Comparison of ENCODE assay signal across 18 cellular contexts in the genomic region with DNA sequence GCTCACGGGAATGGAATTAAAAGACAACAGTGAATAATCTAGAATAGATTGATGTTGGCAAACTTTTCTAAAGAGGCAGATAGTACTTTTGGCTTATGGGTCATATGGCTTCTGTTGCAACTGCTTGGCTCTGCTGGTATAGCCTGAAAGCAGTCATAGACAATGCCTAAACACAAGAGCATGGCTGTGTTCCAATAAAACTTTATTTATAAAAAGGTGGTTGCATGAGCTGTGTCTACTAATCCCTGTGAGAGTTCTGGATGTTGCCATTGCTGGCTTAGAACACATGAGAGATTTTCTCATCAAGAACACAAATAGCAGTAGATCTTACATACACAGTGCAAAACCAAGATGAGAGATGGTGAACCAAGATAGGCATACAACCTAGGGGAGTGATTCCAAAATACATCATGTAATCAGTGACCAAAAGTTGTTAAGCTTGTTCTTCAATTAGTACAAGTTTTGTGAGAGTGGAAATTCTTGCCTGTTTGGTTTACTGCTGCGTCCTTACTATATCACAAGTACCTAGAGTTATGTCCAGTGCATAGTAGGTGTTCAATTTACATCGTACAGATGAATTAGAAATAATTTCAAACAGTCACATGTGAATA.
A peak's percentile ranks its signal among the peaks of the same experiment; 100 is the strongest.
DNase-seq lines count a peak whose midpoint lies in the region; ATAC-seq, FAIRE-seq and TF ChIP-seq lines count a peak whose summit lies in the region.
"Had no signal": no experiment of that assay in that cellular context is flagged by ENCODE, and none has a peak within 500 bp of the region (broad histone marks: within the 10 kb centered on the region; RNA-seq: fewer than 3 reads in every experiment).

No MANE protein-coding gene starts in this region.

- H3K9me1 ChIP-seq in K562 (ENCODE audit: control insufficient read depth, insufficient read depth, low read length): no peaks in the 10 kb centered on the region

- no peak overlapping the region for H3K4me3 ChIP-seq in K562
- H3K4me3 ChIP-seq: GM23338 had no signal

- no peaks in the 10 kb centered on the region for H3K36me3 ChIP-seq in K562 (ENCODE audit: control insufficient read depth, insufficient read depth, low read length)
- H3K36me3 ChIP-seq: BE2C had no signal

- no peak for ATAC-seq in K562
- ATAC-seq in esophagus mucosa: peak; percentile 37
- no peak for ATAC-seq in HG02981 (IDR thresholded peaks at IDR 0.05; ENCODE audit: unreplicated experiment)
- ATAC-seq in GM19035 (IDR thresholded peaks at IDR 0.05; ENCODE audit: unreplicated experiment): no peak
- ATAC-seq: GM23338 had no signal

- no peaks in the 10 kb centered on the region for H3K9me3 ChIP-seq in K562 (replicated peaks; ENCODE audit: control insufficient read depth, insufficient read depth, low read depth, low read length)
- H3K9me3 ChIP-seq: BE2C, Caco-2 had no signal

- DNase-seq in HT-29 (ENCODE audit: low spot score) (peak; percentile 17), K562 (ENCODE audit: extremely low read depth in 1 of 4, low spot score in 3 of 4) (no peak)
- DNase-seq in activated naive CD4-positive, alpha-beta T cell (lab: John Stamatoyannopoulos, UW): no peak
- DNase-seq: ACHN; BE2C; C1 segment of cervical spinal cord; Caco-2; CD4-positive, CD25-positive, alpha-beta regulatory T cell; DMS79 treated with DMSO at 0.1 percent for 48 hours; HCEC 1CT had no signal

- no peak for TF ChIP-seq POLR2A in K562 (conservative IDR thresholded peaks at IDR 0.05)

- H3K4me1 ChIP-seq in K562 (replicated peaks in 1 of 2; ENCODE audit: control insufficient read depth in 2 of 2, insufficient read depth in 2 of 2, low read length in 2 of 2): no peaks in the 10 kb centered on the region
- H3K4me1 ChIP-seq: BE2C, Caco-2 had no signal

- no peak for TF ChIP-seq CTCF in K562 (IDR thresholded peaks at IDR 0.05 in 2 of 3, conservative IDR thresholded peaks at IDR 0.05 in 1 of 3; ENCODE audit: insufficient read depth in 2 of 3, low read depth in 1 of 3, low read length in 3 of 3)

- in situ Hi-C loops in K562 (cut with MboI): no loop called here

- no peak overlapping the region for H3K27ac ChIP-seq in K562 (ENCODE audit: extremely low read depth, low read depth, low read length)
- H3K27ac ChIP-seq: KMS-11 had no signal

- POLR2A ChIA-PET in K562 (lab: Yijun Ruan, JAX): no interaction called here

- no peaks in the 10 kb centered on the region for H3K27me3 ChIP-seq in K562 (ENCODE audit: control insufficient read depth in 2 of 2, insufficient read depth in 2 of 2, low read length in 2 of 2)
- H3K27me3 ChIP-seq: BE2C had no signal

- BruUV-seq in K562 (replicated peaks; lab: Mats Ljungman, UMichigan): no TSS peak

- FAIRE-seq in K562 (lab: Jason Lieb, UNC): no peak
- FAIRE-seq: A204.1, GM12891, H54 had no signal

- 2% methylated on average over 3 of the region's 3 CpGs for WGBS in K562 (ENCODE audit: insufficient coverage, low coverage, missing lambda C conversion rate)

- H2AFZ ChIP-seq in K562 (ENCODE audit: low read depth, low read length): no peak overlapping the region
- H2AFZ ChIP-seq: GM23338 had no signal

- H3K9ac ChIP-seq in K562 (ENCODE audit: insufficient read depth in 1 of 2, low read depth in 2 of 2, low read length in 2 of 2): no peak overlapping the region
- H3K9ac ChIP-seq: KMS-11 had no signal

- TF ChIP-seq EP300 in K562 (IDR thresholded peaks at IDR 0.05; ENCODE audit: low read length): no peak

- TF ChIP-seq RAD21 in K562 (CRISPR knock-in tag; conservative IDR thresholded peaks at IDR 0.05 in 1 of 2, IDR thresholded peaks at IDR 0.05 in 1 of 2): no peak

- no peaks in the 10 kb centered on the region for H4K20me1 ChIP-seq in K562 (replicated peaks; ENCODE audit: control insufficient read depth, insufficient read depth, low read length)

- H3K4me2 ChIP-seq in K562 (ENCODE audit: insufficient read depth, low read length): no peak overlapping the region
- H3K4me2 ChIP-seq: GM23338, KMS-11 had no signal

- CTCF ChIA-PET in K562 (lab: Yijun Ruan, JAX; ENCODE audit: low intra/inter-chr PET ratio): no interaction called here

- intact Hi-C loops in K562 (cut with micrococcal nuclease): no loop called here

- no peaks in the 10 kb centered on the region for H3K79me2 ChIP-seq in K562 (ENCODE audit: control insufficient read depth, insufficient read depth, low read length)

TF ChIP-seq in K562, 482 proteins besides CTCF, POLR2A, EP300 and RAD21:
- peak; percentile 86 for TF ChIP-seq ZBTB40 (IDR thresholded peaks at IDR 0.05)
- peak; percentile 51; the same call in 1 of the 2 replicates for TF ChIP-seq ZBTB40 (CRISPR knock-in tag; IDR thresholded peaks at IDR 0.05)
- TF ChIP-seq CREBBP (IDR thresholded peaks at IDR 0.05; ENCODE audit: low read depth, low read length): no peak
